ENCODE assay signal across 1 cellular context in genomic region chr7:103447073-103447960, GRCh38.
TF ChIP-seq lines count a peak whose summit lies in the region.

No MANE protein-coding gene starts in this region.

TF ChIP-seq in K562, 482 proteins besides CTCF, POLR2A, EP300 and RAD21 (continued from another document):
- TF ChIP-seq, protein P1, sequence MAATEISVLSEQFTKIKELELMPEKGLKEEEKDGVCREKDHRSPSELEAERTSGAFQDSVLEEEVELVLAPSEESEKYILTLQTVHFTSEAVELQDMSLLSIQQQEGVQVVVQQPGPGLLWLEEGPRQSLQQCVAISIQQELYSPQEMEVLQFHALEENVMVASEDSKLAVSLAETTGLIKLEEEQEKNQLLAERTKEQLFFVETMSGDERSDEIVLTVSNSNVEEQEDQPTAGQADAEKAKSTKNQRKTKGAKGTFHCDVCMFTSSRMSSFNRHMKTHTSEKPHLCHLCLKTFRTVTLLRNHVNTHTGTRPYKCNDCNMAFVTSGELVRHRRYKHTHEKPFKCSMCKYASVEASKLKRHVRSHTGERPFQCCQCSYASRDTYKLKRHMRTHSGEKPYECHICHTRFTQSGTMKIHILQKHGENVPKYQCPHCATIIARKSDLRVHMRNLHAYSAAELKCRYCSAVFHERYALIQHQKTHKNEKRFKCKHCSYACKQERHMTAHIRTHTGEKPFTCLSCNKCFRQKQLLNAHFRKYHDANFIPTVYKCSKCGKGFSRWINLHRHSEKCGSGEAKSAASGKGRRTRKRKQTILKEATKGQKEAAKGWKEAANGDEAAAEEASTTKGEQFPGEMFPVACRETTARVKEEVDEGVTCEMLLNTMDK (IDR thresholded peaks at IDR 0.05; ENCODE audit: borderline replicate concordance, insufficient read depth, low read depth, low read length, poor library complexity, severe bottlenecking) = peak; percentile 38
- TF ChIP-seq ZNF518B (CRISPR knock-in tag; IDR thresholded peaks at IDR 0.05) (no peak), ZC3H11A (IDR thresholded peaks at IDR 0.05; ENCODE audit: low read depth, low read length) (no peak), DEAF1 (CRISPR knock-in tag; IDR thresholded peaks at IDR 0.05) (peak; percentile 34; the same call in 1 of the 2 replicates), NEUROD1 (IDR thresholded peaks at IDR 0.05; ENCODE audit: borderline replicate concordance, low read depth, low read length, partially characterized antibody) (peak; percentile 29), NONO (IDR thresholded peaks at IDR 0.05; ENCODE audit: low read depth in 2 of 2, low read length in 1 of 2) (no peak), HNRNPUL1 (IDR thresholded peaks at IDR 0.05; ENCODE audit: low read length) (no peak), XRCC5 (IDR thresholded peaks at IDR 0.05; ENCODE audit: low read depth, low read length) (peak; percentile 54; the same call in 1 of the 2 replicates), FOSL1 (tag; conservative IDR thresholded peaks at IDR 0.05) (no peak)
